ENCODE assay signal across 29 cellular contexts in genomic region chr3:154176036-154176435, GRCh38.
"Had no signal": no experiment of that assay in that cellular context is flagged by ENCODE, and none has a peak within 500 bp of the region (broad histone marks: within the 10 kb centered on the region; RNA-seq: fewer than 3 reads in every experiment).

No MANE protein-coding gene starts in this region.

- DNase-seq: activated CD4-positive, alpha-beta memory T cell treated with anti-CD3 and anti-CD28 coated beads, Interleukin-2, amount 10 ng/mL, durations not matched to agents 7 days and 5 days; activated CD4-positive, alpha-beta T cell treated with anti-CD3 and anti-CD28 coated beads for 48 hours; activated CD8-positive, alpha-beta memory T cell treated with anti-CD3 and anti-CD28 coated beads, Interleukin-2, amount 50 U/mL, for 48 hours; activated gamma-delta T cell; activated naive CD4-positive, alpha-beta T cell treated with anti-CD3 and anti-CD28 coated beads, Interleukin-2, amount 50 U/mL, for 16 hours; activated T-cell treated with anti-CD3 and anti-CD28 coated beads, Interleukin-2, amount 50 U/mL, for 24 hours; dermis blood vessel endothelial cell; effector CD4-positive, alpha-beta T cell; gastrocnemius medialis; islet precursor cell; left ventricle myocardium superior; naive thymus-derived CD8-positive, alpha-beta T cell; occipital lobe; right cardiac atrium; stimulated activated CD4-positive, alpha-beta T cell treated with anti-CD3 and anti-CD28 coated beads, Interleukin-2, amount 100 ng/mL, for 48 hours; stimulated activated naive CD4-positive, alpha-beta T cell treated with Interleukin-2 at 50 U/mL for 16 hours; T-helper 9 cell; testis; uterus had no signal

- H3K4me3 Mint-ChIP-seq: activated CD4-positive, alpha-beta memory T cell treated with anti-CD3 and anti-CD28 coated beads, Interleukin-2, amount 10 ng/mL, durations not matched to agents 7 days and 5 days; activated T-cell treated with anti-CD3 and anti-CD28 coated beads, Interleukin-2, amount 50 U/mL, for 24 hours; naive thymus-derived CD8-positive, alpha-beta T cell; neural crest cell; T-helper 1 cell treated with Interleukin-12 subunit alpha and Interleukin-12 subunit beta and Interleukin-4 antibody, amounts not matched to agents 30 μg/mL and 1 μg/mL, for 36 hours; type B pancreatic cell had no signal

- H3K9me3 ChIP-seq: gastrocnemius medialis, testis, uterus had no signal

- H3K27me3 ChIP-seq: gastrocnemius medialis, hepatocyte, testis, uterus had no signal

- H3K4me1 Mint-ChIP-seq: activated CD4-positive, alpha-beta memory T cell treated with anti-CD3 and anti-CD28 coated beads, Interleukin-2, amount 10 ng/mL, durations not matched to agents 7 days and 5 days; naive thymus-derived CD8-positive, alpha-beta T cell had no signal

- H3K36me3 ChIP-seq: gastrocnemius medialis, uterus had no signal

- H3K36me3 Mint-ChIP-seq: naive thymus-derived CD8-positive, alpha-beta T cell had no signal

- H2AFZ ChIP-seq: hepatocyte had no signal

- FAIRE-seq: colon, endometrium, TTC549 had no signal

- H3K27ac Mint-ChIP-seq: activated CD4-positive, alpha-beta memory T cell treated with anti-CD3 and anti-CD28 coated beads, Interleukin-2, amount 10 ng/mL, durations not matched to agents 7 days and 5 days; activated T-cell treated with anti-CD3 and anti-CD28 coated beads, Interleukin-2, amount 50 U/mL, for 24 hours; naive thymus-derived CD8-positive, alpha-beta T cell; T-helper 1 cell treated with Interleukin-12 subunit alpha and Interleukin-12 subunit beta and Interleukin-4 antibody, amounts not matched to agents 30 μg/mL and 1 μg/mL, for 36 hours; type B pancreatic cell had no signal

- H3K4me1 ChIP-seq: gastrocnemius medialis, testis had no signal

- H3K79me2 ChIP-seq: hepatocyte had no signal

- H3K27me3 Mint-ChIP-seq: type B pancreatic cell had no signal

- H3K4me2 ChIP-seq: hepatocyte had no signal

- H3K27ac ChIP-seq: epithelial cell of prostate, gastrocnemius medialis, hepatocyte, testis, uterus, VCaP had no signal

- ATAC-seq: activated CD4-positive, CD25-positive, alpha-beta regulatory T cell treated with anti-CD3 and anti-CD28 coated beads, Interleukin-2, amount 50 U/mL, for 24 hours; gastrocnemius medialis; left ventricle myocardium superior; naive thymus-derived CD8-positive, alpha-beta T cell; right cardiac atrium had no signal

- H3K4me3 ChIP-seq: gastrocnemius medialis, hepatocyte, testis, uterus had no signal

- H3K9me3 Mint-ChIP-seq: activated CD4-positive, alpha-beta memory T cell treated with anti-CD3 and anti-CD28 coated beads, Interleukin-2, amount 10 ng/mL, durations not matched to agents 7 days and 5 days; activated T-cell treated with anti-CD3 and anti-CD28 coated beads, Interleukin-2, amount 50 U/mL, for 24 hours; naive thymus-derived CD8-positive, alpha-beta T cell; neural crest cell; T-helper 1 cell treated with Interleukin-12 subunit alpha and Interleukin-12 subunit beta and Interleukin-4 antibody, amounts not matched to agents 30 μg/mL and 1 μg/mL, for 36 hours; type B pancreatic cell had no signal
